ENCODE assay signal across 8 cellular contexts in genomic region chr10:67612577-67613537, GRCh38.
DNase-seq lines count a peak whose midpoint lies in the region; ATAC-seq and TF ChIP-seq lines count a peak whose summit lies in the region.

No MANE protein-coding gene starts in this region.

- intact Hi-C loops in PC-9 (cut with micrococcal nuclease; ENCODE audit: unreplicated experiment): no loop called here

- POLR2A ChIA-PET in PC-9 (lab: Charles Lee; ENCODE audit: unreplicated experiment): no interaction called here

- no peaks in the 10 kb centered on the region for H3K9me3 ChIP-seq in PC-9 (ENCODE audit: insufficient read depth, low read depth)

- H4K20me1 ChIP-seq in PC-9 (ENCODE audit: insufficient read depth): no peaks in the 10 kb centered on the region

- CTCF ChIA-PET in PC-9 (lab: Charles Lee): no interaction called here

- no peaks in the 10 kb centered on the region for H3K36me3 ChIP-seq in PC-9 (ENCODE audit: low read depth)

- no peaks in the 10 kb centered on the region for H3K27me3 ChIP-seq in PC-9 (ENCODE audit: insufficient read depth, low read depth)

- no TSS peak for BruUV-seq in PC-9 (replicated peaks; lab: Mats Ljungman, UMichigan)

- no peak overlapping the region for H3K4me2 ChIP-seq in PC-9

- ATAC-seq in GM18861 (IDR thresholded peaks at IDR 0.05; ENCODE audit: unreplicated experiment) (peak; percentile 88), HG02943 (IDR thresholded peaks at IDR 0.05; ENCODE audit: low read depth, unreplicated experiment) (peak; percentile 93)

- H2AFZ ChIP-seq in PC-9: no peak overlapping the region

- no peaks in the 10 kb centered on the region for H3F3A ChIP-seq in PC-9 (ENCODE audit: insufficient read depth, low read depth)

- H3K4me3 ChIP-seq in fibroblast of villous mesenchyme (ENCODE audit: low read depth, low read length) (no peak overlapping the region), PC-9 (no peak overlapping the region)

- no peaks in the 10 kb centered on the region for H3K4me1 ChIP-seq in PC-9 (replicated peaks; ENCODE audit: insufficient read depth)

- no peaks in the 10 kb centered on the region; the same call in 1 of the 2 replicates for H3K9me2 ChIP-seq in PC-9 (ENCODE audit: insufficient read depth)

- no peaks in the 10 kb centered on the region for H3K79me2 ChIP-seq in PC-9 (ENCODE audit: low read depth)

- TF ChIP-seq CTCF in fibroblast of villous mesenchyme (IDR thresholded peaks at IDR 0.05; ENCODE audit: insufficient read depth, low read depth, low read length) (no peak), PC-9 (conservative IDR thresholded peaks at IDR 0.05) (no peak)

- no peak overlapping the region for H3K27ac ChIP-seq in PC-9

- peak; percentile 31 to 32 for DNase-seq in activated CD4-positive, alpha-beta T cell treated with anti-CD3 and anti-CD28 coated beads for 4 hours
- peak; percentile 82 for DNase-seq in fibroblast of villous mesenchyme (ENCODE audit: low read depth)
- no peak for DNase-seq in PC-9
- DNase-seq in hypothalamus (lab: John Stamatoyannopoulos, UW): no peak
- no peak for DNase-seq in NCI-H1105 treated with DMSO at 0.1 percent for 48 hours (lab: John Stamatoyannopoulos, UW)
- no peak for DNase-seq in NCI-H1930 (lab: John Stamatoyannopoulos, UW)

Comparison
In these comparisons a context has a peak if more than half of its experiments do, and no peak if none do; other contexts are left out.
1. DNase-seq: peak in activated CD4-positive, alpha-beta T cell treated with anti-CD3 and anti-CD28 coated beads for 4 hours (2 of 2) and fibroblast of villous mesenchyme (single experiment); none in PC-9 (0 of 2), hypothalamus (0 of 51), NCI-H1105 treated with DMSO at 0.1 percent for 48 hours (single experiment) and NCI-H1930 (0 of 2).